In the genomic region with DNA sequence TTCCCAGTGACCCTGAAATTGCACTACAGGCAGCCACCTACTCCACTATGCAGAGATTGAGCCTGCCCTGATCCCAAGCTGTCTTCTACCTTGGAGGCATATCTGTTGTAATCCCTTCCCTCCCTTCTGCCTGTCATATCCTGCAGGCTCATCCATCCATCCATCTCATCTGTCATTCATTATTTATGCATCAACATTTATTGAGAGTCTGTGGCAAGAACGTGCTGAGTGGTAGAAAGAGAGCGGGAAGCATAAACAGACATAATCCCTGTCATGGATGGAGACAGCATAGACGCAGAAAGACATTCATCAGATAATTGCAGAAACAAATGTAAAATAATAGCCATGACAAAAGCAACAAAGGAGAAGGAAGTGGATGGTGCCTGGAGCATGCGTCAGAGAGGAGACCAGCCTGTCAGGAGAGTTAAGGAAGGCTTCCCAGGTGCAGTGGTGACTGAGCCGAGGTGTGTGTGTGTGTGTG, we compare ENCODE assay signal across 1 cellular context.
TF ChIP-seq lines count a peak whose summit lies in the region.

No MANE protein-coding gene starts in this region.

TF ChIP-seq in neural cell, 6 proteins besides CTCF, POLR2A, EP300 and RAD21 (continued from another document):
- TF ChIP-seq, protein P1, sequence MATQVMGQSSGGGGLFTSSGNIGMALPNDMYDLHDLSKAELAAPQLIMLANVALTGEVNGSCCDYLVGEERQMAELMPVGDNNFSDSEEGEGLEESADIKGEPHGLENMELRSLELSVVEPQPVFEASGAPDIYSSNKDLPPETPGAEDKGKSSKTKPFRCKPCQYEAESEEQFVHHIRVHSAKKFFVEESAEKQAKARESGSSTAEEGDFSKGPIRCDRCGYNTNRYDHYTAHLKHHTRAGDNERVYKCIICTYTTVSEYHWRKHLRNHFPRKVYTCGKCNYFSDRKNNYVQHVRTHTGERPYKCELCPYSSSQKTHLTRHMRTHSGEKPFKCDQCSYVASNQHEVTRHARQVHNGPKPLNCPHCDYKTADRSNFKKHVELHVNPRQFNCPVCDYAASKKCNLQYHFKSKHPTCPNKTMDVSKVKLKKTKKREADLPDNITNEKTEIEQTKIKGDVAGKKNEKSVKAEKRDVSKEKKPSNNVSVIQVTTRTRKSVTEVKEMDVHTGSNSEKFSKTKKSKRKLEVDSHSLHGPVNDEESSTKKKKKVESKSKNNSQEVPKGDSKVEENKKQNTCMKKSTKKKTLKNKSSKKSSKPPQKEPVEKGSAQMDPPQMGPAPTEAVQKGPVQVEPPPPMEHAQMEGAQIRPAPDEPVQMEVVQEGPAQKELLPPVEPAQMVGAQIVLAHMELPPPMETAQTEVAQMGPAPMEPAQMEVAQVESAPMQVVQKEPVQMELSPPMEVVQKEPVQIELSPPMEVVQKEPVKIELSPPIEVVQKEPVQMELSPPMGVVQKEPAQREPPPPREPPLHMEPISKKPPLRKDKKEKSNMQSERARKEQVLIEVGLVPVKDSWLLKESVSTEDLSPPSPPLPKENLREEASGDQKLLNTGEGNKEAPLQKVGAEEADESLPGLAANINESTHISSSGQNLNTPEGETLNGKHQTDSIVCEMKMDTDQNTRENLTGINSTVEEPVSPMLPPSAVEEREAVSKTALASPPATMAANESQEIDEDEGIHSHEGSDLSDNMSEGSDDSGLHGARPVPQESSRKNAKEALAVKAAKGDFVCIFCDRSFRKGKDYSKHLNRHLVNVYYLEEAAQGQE (IDR thresholded peaks at IDR 0.05; ENCODE audit: borderline replicate concordance) = peak; percentile 51
- TF ChIP-seq MXI1 (conservative IDR thresholded peaks at IDR 0.05; ENCODE audit: poor library complexity, severe bottlenecking) = peak; percentile 63
- peak; percentile 92 for TF ChIP-seq POLR2AphosphoS5 (IDR thresholded peaks at IDR 0.05)
- no peak for TF ChIP-seq TAF1 (IDR thresholded peaks at IDR 0.05; ENCODE audit: low read depth)
- peak; percentile 28 for TF ChIP-seq SMC3 (conservative IDR thresholded peaks at IDR 0.05; ENCODE audit: poor library complexity)
TF ChIP-seq in neural cell: peak in this region for 4.
